In the genomic region with DNA sequence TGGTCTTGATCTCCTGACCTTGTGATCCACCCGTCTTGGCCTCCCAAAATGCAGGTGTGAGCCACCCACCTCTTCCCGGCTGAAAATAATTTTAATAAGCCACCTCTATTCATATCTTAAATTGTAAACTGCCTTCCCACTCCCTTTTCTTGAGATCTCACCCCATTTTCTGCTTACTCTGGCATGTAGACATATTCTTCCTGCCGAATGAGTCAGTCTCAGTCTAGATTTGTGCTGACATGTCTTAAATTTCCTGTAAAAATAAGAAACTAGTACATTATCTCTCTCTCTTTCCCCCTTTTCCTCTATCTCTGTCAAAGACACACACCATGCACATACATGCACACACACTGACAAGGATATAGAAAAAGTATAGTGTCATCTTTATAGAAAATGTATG, we compare ENCODE assay signal across 18 cellular contexts.
DNase-seq lines count a peak whose midpoint lies in the region; ATAC-seq and TF ChIP-seq lines count a peak whose summit lies in the region.
"Had no signal": no experiment of that assay in that cellular context is flagged by ENCODE, and none has a peak within 500 bp of the region (broad histone marks: within the 10 kb centered on the region; RNA-seq: fewer than 3 reads in every experiment).

No MANE protein-coding gene starts in this region.

- H3K27ac ChIP-seq in RWPE1, result peak overlapping the region; percentile 91
- peak overlapping the region; percentile 13 to 51 (median 28) for H3K27ac ChIP-seq in esophagus muscularis mucosa (replicated peaks in 1 of 4)
- H3K27ac ChIP-seq in osteoblast (ENCODE audit: low read depth, low read length), result peak overlapping the region; percentile 25
- H3K27ac ChIP-seq in colonic mucosa, result no peak overlapping the region

- peak; percentile 15 for DNase-seq in EL
- peak; percentile 59 for DNase-seq in RWPE1 (ENCODE audit: low spot score)
- no peak for DNase-seq in esophagus muscularis mucosa (ENCODE audit: extremely low spot score)
- DNase-seq in osteoblast (ENCODE audit: insufficient read length, low spot score, missing footprints), result peak; percentile 68
- DNase-seq in activated naive CD4-positive, alpha-beta T cell treated with anti-CD3 and anti-CD28 coated beads for 36 hours, result no peak
- DNase-seq in pons (ENCODE audit: low spot score), result no peak
- DNase-seq in colonic mucosa, result no peak
- DNase-seq: activated CD4-positive, alpha-beta T cell treated with anti-CD3 and anti-CD28 coated beads for 1 hour; GOT3; immature natural killer cell; mesendoderm; NCI-H1694; NCI-H446; stimulated activated CD4-positive, alpha-beta T cell treated with anti-CD3 and anti-CD28 coated beads, Interleukin-2, amount 100 ng/mL, for 24 hours; T-helper 9 cell had no signal

- H3K4me1 Mint-ChIP-seq in activated naive CD4-positive, alpha-beta T cell treated with anti-CD3 and anti-CD28 coated beads for 36 hours (ENCODE audit: low read depth), result no peaks in the 10 kb centered on the region
- H3K4me1 Mint-ChIP-seq: immature natural killer cell had no signal

- no peaks in the 10 kb centered on the region for H3K9me3 ChIP-seq in esophagus muscularis mucosa
- H3K9me3 ChIP-seq in osteoblast (ENCODE audit: low read depth, low read length), result no peaks in the 10 kb centered on the region
- no peaks in the 10 kb centered on the region for H3K9me3 ChIP-seq in colonic mucosa

- no peaks in the 10 kb centered on the region for H3K36me3 ChIP-seq in esophagus muscularis mucosa
- no peaks in the 10 kb centered on the region for H3K36me3 ChIP-seq in osteoblast (ENCODE audit: insufficient read depth, low read length)
- no peaks in the 10 kb centered on the region for H3K36me3 ChIP-seq in colonic mucosa

- H3K9me3 Mint-ChIP-seq in activated naive CD4-positive, alpha-beta T cell treated with anti-CD3 and anti-CD28 coated beads for 36 hours, result no peaks in the 10 kb centered on the region
- H3K9me3 Mint-ChIP-seq: brain, immature natural killer cell had no signal

- H3K4me3 ChIP-seq in esophagus muscularis mucosa (no peak overlapping the region), osteoblast (ENCODE audit: insufficient read depth, low read length) (no peak overlapping the region), colonic mucosa (no peak overlapping the region)
- H3K4me3 ChIP-seq: GM12878 had no signal

- no peak for TF ChIP-seq EP300 in esophagus muscularis mucosa (IDR thresholded peaks at IDR 0.05)

- no peaks in the 10 kb centered on the region for H3K4me1 ChIP-seq in esophagus muscularis mucosa
- H3K4me1 ChIP-seq in osteoblast (ENCODE audit: insufficient read depth, low read length), result peaks cover 51% of the 10 kb centered on the region
- no peaks in the 10 kb centered on the region for H3K4me1 ChIP-seq in colonic mucosa

- POLR2A ChIA-PET in RWPE1 (lab: Yijun Ruan, JAX; ENCODE audit: low non-redundant PET), result no interaction called here

- H3K4me3 Mint-ChIP-seq in activated naive CD4-positive, alpha-beta T cell treated with anti-CD3 and anti-CD28 coated beads for 36 hours, result no peak overlapping the region
- H3K4me3 Mint-ChIP-seq: brain, immature natural killer cell had no signal

- peak overlapping the region; percentile 30 for H3K4me2 ChIP-seq in osteoblast (ENCODE audit: insufficient read depth, low read length)

- CTCF ChIA-PET in RWPE1 (lab: Yijun Ruan, JAX), result no interaction called here
- CTCF ChIA-PET in activated naive CD4-positive, alpha-beta T cell treated with anti-CD3 and anti-CD28 coated beads for 36 hours (lab: Charles Lee), result no interaction called here

- 72% methylated on average over 3 of the region's 3 CpGs for WGBS in esophagus muscularis mucosa

- no peaks in the 10 kb centered on the region for H3K36me3 Mint-ChIP-seq in activated naive CD4-positive, alpha-beta T cell treated with anti-CD3 and anti-CD28 coated beads for 36 hours (ENCODE audit: low read depth)
- H3K36me3 Mint-ChIP-seq: brain, immature natural killer cell had no signal

- no peak for TF ChIP-seq POLR2A in esophagus muscularis mucosa (IDR thresholded peaks at IDR 0.05; ENCODE audit: low read depth)

- H3K27ac Mint-ChIP-seq in activated naive CD4-positive, alpha-beta T cell treated with anti-CD3 and anti-CD28 coated beads for 36 hours, result no peak overlapping the region
- H3K27ac Mint-ChIP-seq: immature natural killer cell had no signal

- H3K9ac ChIP-seq in colonic mucosa (ENCODE audit: low read depth in 2 of 2, low read length in 2 of 2), result no peak overlapping the region

- H3K79me2 ChIP-seq in osteoblast (ENCODE audit: insufficient read depth, low read length), result no peaks in the 10 kb centered on the region

- TF ChIP-seq CTCF in RWPE1 (conservative IDR thresholded peaks at IDR 0.05; ENCODE audit: low read depth) (no peak), esophagus muscularis mucosa (IDR thresholded peaks at IDR 0.05) (no peak), osteoblast (IDR thresholded peaks at IDR 0.05; ENCODE audit: extremely low read depth, low read depth, low read length) (no peak), colonic mucosa (IDR thresholded peaks at IDR 0.05) (no peak)

- ATAC-seq in HG03025 (IDR thresholded peaks at IDR 0.05; ENCODE audit: low FRiP score, unreplicated experiment), result no peak
- ATAC-seq: GM12878 had no signal

- H3K27me3 Mint-ChIP-seq in activated naive CD4-positive, alpha-beta T cell treated with anti-CD3 and anti-CD28 coated beads for 36 hours (ENCODE audit: low read depth), result peaks cover 2% of the 10 kb centered on the region
- H3K27me3 Mint-ChIP-seq: brain had no signal

- H4K20me1 ChIP-seq in osteoblast (ENCODE audit: insufficient read depth, low read length), result no peaks in the 10 kb centered on the region

- no peaks in the 10 kb centered on the region for H3K27me3 ChIP-seq in esophagus muscularis mucosa
- no peaks in the 10 kb centered on the region for H3K27me3 ChIP-seq in osteoblast (ENCODE audit: insufficient read depth, low read length)
- H3K27me3 ChIP-seq in colonic mucosa, result no peaks in the 10 kb centered on the region

- peak overlapping the region; percentile 23 for H2AFZ ChIP-seq in osteoblast (ENCODE audit: low read length)

- intact Hi-C loops in esophagus muscularis mucosa (cut with DNase I), result no loop called here
- intact Hi-C loops in activated naive CD4-positive, alpha-beta T cell treated with anti-CD3 and anti-CD28 coated beads for 36 hours (cut with micrococcal nuclease), result no loop called here
- intact Hi-C loops in colonic mucosa (cut with DNase I), result no loop called here

Comparison
In these comparisons a context has a peak if more than half of its experiments do, and no peak if none do; other contexts are left out.
1. DNase-seq: peak in EL (single experiment), RWPE1 (single experiment) and osteoblast (single experiment); none in esophagus muscularis mucosa (single experiment), activated naive CD4-positive, alpha-beta T cell treated with anti-CD3 and anti-CD28 coated beads for 36 hours (single experiment), pons (single experiment) and colonic mucosa (single experiment).